21 cellular contexts compared by ENCODE assay signal in the genomic region with DNA sequence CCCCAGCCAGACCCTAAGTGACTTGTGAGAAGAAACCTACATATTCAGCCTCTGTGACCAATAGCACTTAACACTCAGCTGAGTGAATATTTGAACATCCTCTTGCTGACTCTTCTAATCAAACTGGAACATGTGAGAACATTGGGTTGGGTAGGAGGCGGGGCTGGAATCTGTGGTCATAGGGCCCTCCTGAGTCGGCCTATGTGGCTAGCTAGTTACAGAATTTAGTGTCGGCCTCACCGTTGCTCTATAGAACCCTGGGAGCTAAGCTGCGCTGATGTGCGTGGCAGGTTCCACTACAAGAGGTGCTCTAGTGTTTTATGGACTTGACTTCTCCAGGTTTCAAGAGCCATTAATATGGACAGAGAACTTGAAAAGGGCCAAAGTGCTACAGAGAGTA.
A peak's percentile ranks its signal among the peaks of the same experiment; 100 is the strongest.
DNase-seq lines count a peak whose midpoint lies in the region; ATAC-seq and TF ChIP-seq lines count a peak whose summit lies in the region.
"Had no signal": no experiment of that assay in that cellular context is flagged by ENCODE, and none has a peak within 500 bp of the region (broad histone marks: within the 10 kb centered on the region; RNA-seq: fewer than 3 reads in every experiment).

No MANE protein-coding gene starts in this region.

- no peak overlapping the region for H3K27ac ChIP-seq in neural progenitor cell
- H3K27ac ChIP-seq: HL-60 had no signal

- H3F3A ChIP-seq in neural progenitor cell (ENCODE audit: low read depth) = peaks cover 7% of the 10 kb centered on the region

- H3K27me3 Mint-ChIP-seq in neural progenitor cell (ENCODE audit: insufficient read depth, low read depth) = peaks cover 5% of the 10 kb centered on the region
- H3K27me3 Mint-ChIP-seq: IgD-negative memory B cell, T-cell had no signal

- H3K9me3 ChIP-seq in neural progenitor cell (ENCODE audit: low read depth) = no peaks in the 10 kb centered on the region

- TF ChIP-seq POLR2A in NB4 (IDR thresholded peaks at IDR 0.05; ENCODE audit: extremely low read depth, insufficient read length) = no peak

- H4K20me1 ChIP-seq in neural progenitor cell (ENCODE audit: low read depth) = no peaks in the 10 kb centered on the region

- H3K9me3 Mint-ChIP-seq in neural progenitor cell = peaks cover 4% of the 10 kb centered on the region

- H3K4me1 Mint-ChIP-seq in neural progenitor cell = peaks cover 14% of the 10 kb centered on the region
- H3K4me1 Mint-ChIP-seq: CD8-positive, alpha-beta memory T cell; IgD-negative memory B cell; T-cell had no signal

- TF ChIP-seq CTCF in NB4 (IDR thresholded peaks at IDR 0.05; ENCODE audit: low read depth, low read length) = no peak
- TF ChIP-seq CTCF in neural progenitor cell (IDR thresholded peaks at IDR 0.05) = no peak

- H3K36me3 ChIP-seq in neural progenitor cell = no peaks in the 10 kb centered on the region
- H3K36me3 ChIP-seq: HAP-1 had no signal

- no peak overlapping the region for H3K27ac Mint-ChIP-seq in neural progenitor cell
- H3K27ac Mint-ChIP-seq: CD8-positive, alpha-beta memory T cell; IgD-negative memory B cell; T-cell had no signal

- H3K4me3 ChIP-seq in NB4 (ENCODE audit: low read depth, low read length) (no peak overlapping the region), neural progenitor cell (no peak overlapping the region)
- H3K4me3 ChIP-seq: HAP-1 had no signal

- no peak overlapping the region for H3K4me3 Mint-ChIP-seq in neural progenitor cell
- H3K4me3 Mint-ChIP-seq: IgD-negative memory B cell, T-cell had no signal

- H3K27me3 ChIP-seq in neural progenitor cell = no peaks in the 10 kb centered on the region

- H2AFZ ChIP-seq in neural progenitor cell (replicated peaks) = peak overlapping the region; percentile 68

- no peak overlapping the region for H3K9ac ChIP-seq in neural progenitor cell

- H3K36me3 Mint-ChIP-seq in neural progenitor cell = peaks cover 2% of the 10 kb centered on the region
- H3K36me3 Mint-ChIP-seq: T-cell had no signal

- no peak overlapping the region for H3K4me2 ChIP-seq in neural progenitor cell

- H3K4me1 ChIP-seq in neural progenitor cell = peaks cover 13% of the 10 kb centered on the region

- DNase-seq in DMS79 treated with DMSO at 0.1 percent for 48 hours (lab: John Stamatoyannopoulos, UW) (peak; percentile 52), NB4 (ENCODE audit: low read depth) (peak; percentile 93), SW480 (ENCODE audit: low spot score) (peak; percentile 3), neural progenitor cell (ENCODE audit: low spot score) (no peak), AG20443 (ENCODE audit: low spot score) (no peak)
- DNase-seq: C1 segment of cervical spinal cord; CD8-positive, alpha-beta memory T cell; GDM1; Kasumi-1; MM.1S; NCI-H1417; NCI-H187 treated with DMSO at 0.1 percent for 48 hours; NCI-H226; NCI-H526; T-cell had no signal

- no peaks in the 10 kb centered on the region for H3K79me2 ChIP-seq in neural progenitor cell (ENCODE audit: low read depth)

- ATAC-seq in HG03460 (IDR thresholded peaks at IDR 0.05; ENCODE audit: unreplicated experiment) (no peak), GM21360 (IDR thresholded peaks at IDR 0.05; ENCODE audit: unreplicated experiment) (no peak)
- ATAC-seq: Right ventricle myocardium inferior, T-cell had no signal

Comparison
In these comparisons a context has a peak if more than half of its experiments do, and no peak if none do; other contexts are left out.
1. DNase-seq: peak in DMS79 treated with DMSO at 0.1 percent for 48 hours (single experiment), NB4 (single experiment) and SW480 (single experiment); none in neural progenitor cell (single experiment) and AG20443 (single experiment).